Comparison of ENCODE assay signal across 8 cellular contexts in genomic region chr16:85490971-85491771, GRCh38.
DNase-seq lines count a peak whose midpoint lies in the region; ATAC-seq, FAIRE-seq and TF ChIP-seq lines count a peak whose summit lies in the region.

No MANE protein-coding gene starts in this region.

- H3K4me3 ChIP-seq in SU-DHL-6 (ENCODE audit: insufficient read depth, low read length, poor library complexity, severe bottlenecking) (no peak overlapping the region), psoas muscle (no peak overlapping the region)

- H3K4me3 Mint-ChIP-seq in central memory CD8-positive, alpha-beta T cell, result peak overlapping the region; percentile 27

- ATAC-seq in central memory CD8-positive, alpha-beta T cell (replicated peaks; ENCODE audit: extremely low read depth, poor library complexity, severe bottlenecking), result peak; percentile 43
- ATAC-seq in psoas muscle, result peak; percentile 7 to 25 (median 20)

- H2AFZ ChIP-seq in SU-DHL-6 (ENCODE audit: low read depth, low read length, severe bottlenecking), result no peak overlapping the region

- FAIRE-seq in GM19239 (lab: Jason Lieb, UNC), result no peak

- H3K27me3 ChIP-seq in SU-DHL-6 (ENCODE audit: low read length) (no peaks in the 10 kb centered on the region), psoas muscle (ENCODE audit: insufficient read depth in 3 of 3, low read length in 2 of 3) (no peaks in the 10 kb centered on the region)

- H3F3A ChIP-seq in SU-DHL-6 (ENCODE audit: insufficient read depth), result no peaks in the 10 kb centered on the region

- H3K9me3 Mint-ChIP-seq in central memory CD8-positive, alpha-beta T cell, result no peaks in the 10 kb centered on the region

- peaks cover 1% of the 10 kb centered on the region for H3K36me3 Mint-ChIP-seq in central memory CD8-positive, alpha-beta T cell (ENCODE audit: insufficient read depth)

- H3K27me3 Mint-ChIP-seq in central memory CD8-positive, alpha-beta T cell, result no peaks in the 10 kb centered on the region

- no peak overlapping the region for H3K9ac ChIP-seq in SU-DHL-6 (ENCODE audit: low read length)

- H3K9me2 ChIP-seq in SU-DHL-6 (replicated peaks; ENCODE audit: insufficient read depth, low read length), result no peaks in the 10 kb centered on the region

- H3K27ac Mint-ChIP-seq in central memory CD8-positive, alpha-beta T cell (ENCODE audit: low read depth), result peak overlapping the region; percentile 59

- no peaks in the 10 kb centered on the region for H3K79me2 ChIP-seq in SU-DHL-6 (ENCODE audit: insufficient read depth, low read length)

- H3K9me3 ChIP-seq in SU-DHL-6 (ENCODE audit: insufficient read depth, low read length) (no peaks in the 10 kb centered on the region), psoas muscle (no peaks in the 10 kb centered on the region)

- no peak overlapping the region for H3K27ac ChIP-seq in SU-DHL-6 (ENCODE audit: low read depth, low read length)
- peak overlapping the region; percentile 80 for H3K27ac ChIP-seq in psoas muscle

- H3K4me2 ChIP-seq in SU-DHL-6 (ENCODE audit: low read depth, low read length, poor library complexity, severe bottlenecking), result no peak overlapping the region

- TF ChIP-seq CTCF in SU-DHL-6 (IDR thresholded peaks at IDR 0.05; ENCODE audit: insufficient read depth, low read length, poor library complexity, severe bottlenecking), result peak; percentile 71
- peak; percentile 23 for TF ChIP-seq CTCF in psoas muscle (IDR thresholded peaks at IDR 0.05)

- peak; percentile 82 for DNase-seq in GM19239 (ENCODE audit: insufficient read length, low spot score)
- peak; percentile 13 to 26 for DNase-seq in central memory CD8-positive, alpha-beta T cell (ENCODE audit: low spot score in 2 of 2)
- no peak for DNase-seq in psoas muscle
- DNase-seq in cerebellum (ENCODE audit: low spot score), result no peak
- DNase-seq in NCI-H1436 (lab: John Stamatoyannopoulos, UW), result no peak
- no peak for DNase-seq in T1000 (lab: John Stamatoyannopoulos, UW)
- no peak for DNase-seq in amygdala (lab: John Stamatoyannopoulos, UW)

- intact Hi-C loops in psoas muscle (cut with DNase I), result loop anchor here in 1 of 2 donors (10.0 kb wide), 1 partner anchor 54 kb away; no protein-coding TSS in a partner anchor

- no peaks in the 10 kb centered on the region for H4K20me1 ChIP-seq in SU-DHL-6 (ENCODE audit: low read depth, low read length)

- H3K4me1 Mint-ChIP-seq in central memory CD8-positive, alpha-beta T cell, result peaks cover 5% of the 10 kb centered on the region

- peaks cover 20% of the 10 kb centered on the region for H3K4me1 ChIP-seq in psoas muscle

- H3K36me3 ChIP-seq in SU-DHL-6 (ENCODE audit: low read length), result no peaks in the 10 kb centered on the region
- no peaks in the 10 kb centered on the region for H3K36me3 ChIP-seq in psoas muscle (ENCODE audit: insufficient read depth in 1 of 2, low read depth in 1 of 2)

- 82 to 86% (median 83%) methylated on average over 21 of the region's 21 CpGs for WGBS in psoas muscle, 3 donors

Comparison
In these comparisons a context has a peak if more than half of its experiments do, and no peak if none do; other contexts are left out.
1. DNase-seq: peak in GM19239 (single experiment) and central memory CD8-positive, alpha-beta T cell (2 of 2); none in psoas muscle (0 of 2), cerebellum (single experiment), NCI-H1436 (single experiment), T1000 (single experiment) and amygdala (0 of 56).